ENCODE assay signal across 15 cellular contexts in genomic region chr2:237718277-237718634, GRCh38.
DNase-seq lines count a peak whose midpoint lies in the region; ATAC-seq, FAIRE-seq and TF ChIP-seq lines count a peak whose summit lies in the region.
"Had no signal": no experiment of that assay in that cellular context is flagged by ENCODE, and none has a peak within 500 bp of the region (broad histone marks: within the 10 kb centered on the region; RNA-seq: fewer than 3 reads in every experiment).

No MANE protein-coding gene starts in this region.

- no peaks in the 10 kb centered on the region for H3K23me2 ChIP-seq in H9 (ENCODE audit: insufficient read length, low read depth, low read length, poor library complexity, severe bottlenecking)

- H4K91ac ChIP-seq in H9 (ENCODE audit: insufficient read length, low read depth, low read length): no peak overlapping the region

- H3K56ac ChIP-seq in H9 (ENCODE audit: insufficient read length, low read depth, low read length): no peak overlapping the region

- no peak overlapping the region for H2AK5ac ChIP-seq in H9 (ENCODE audit: insufficient read length, low read length)

- no peak overlapping the region for H3K4me3 ChIP-seq in keratinocyte (ENCODE audit: control insufficient read depth in 2 of 3, extremely low read depth in 1 of 3, insufficient read depth in 2 of 3, low read depth in 1 of 3, low read length in 3 of 3)
- H3K4me3 ChIP-seq in gastrocnemius medialis: no peak overlapping the region
- H3K4me3 ChIP-seq in upper lobe of right lung: no peak overlapping the region
- no peak overlapping the region for H3K4me3 ChIP-seq in foreskin fibroblast (ENCODE audit: low read depth in 1 of 2, low read length in 2 of 2)
- H3K4me3 ChIP-seq: HAP-1 had no signal

- H3K79me2 ChIP-seq in H9 (ENCODE audit: insufficient read depth, low read length) (no peaks in the 10 kb centered on the region; the same call in 1 of the 2 replicates), keratinocyte (ENCODE audit: control insufficient read depth, insufficient read depth, low read length) (peaks cover 82% of the 10 kb centered on the region)

- H3K23ac ChIP-seq in H9 (ENCODE audit: insufficient read length, low read depth, low read length): no peak overlapping the region

- peak overlapping the region; percentile 1 to 7 (median 6); a peak in 3 of 7 replicates for H3K27ac Mint-ChIP-seq in H9
- peak overlapping the region; percentile 18 for H3K27ac Mint-ChIP-seq in activated CD4-positive, alpha-beta memory T cell treated with anti-CD3 and anti-CD28 coated beads, Interleukin-2, amount 10 ng/mL, durations not matched to agents 7 days and 5 days
- H3K27ac Mint-ChIP-seq: activated T-helper 2 cell treated with anti-CD3 and anti-CD28 coated beads, Interferon-gamma antibody, Interleukin-2, Interleukin-4, amounts not matched to agents 10 μg/mL and 5 μg/mL and 100 μg/mL, durations not matched to agents 14 hours and 24 hours and 36 hours; CD4-positive, alpha-beta T cell had no signal

- H3K4me1 Mint-ChIP-seq in H9: peaks cover 17 to 23% of the 10 kb centered on the region in 2 experiments
- H3K4me1 Mint-ChIP-seq in activated CD4-positive, alpha-beta memory T cell treated with anti-CD3 and anti-CD28 coated beads, Interleukin-2, amount 10 ng/mL, durations not matched to agents 7 days and 5 days: peaks cover 36% of the 10 kb centered on the region

- H2BK20ac ChIP-seq in H9 (ENCODE audit: low read depth, low read length, poor library complexity, severe bottlenecking): no peak overlapping the region

- H3K4ac ChIP-seq in H9 (ENCODE audit: low read depth, low read length): no peak overlapping the region

- no peak for ATAC-seq in gastrocnemius medialis
- ATAC-seq in upper lobe of right lung: no peak

- intact Hi-C loops in gastrocnemius medialis (cut with DNase I; ENCODE audit: low total_unique reads): no loop called here
- intact Hi-C loops in upper lobe of right lung (cut with DNase I): no loop called here

- H4K20me1 ChIP-seq in H9 (ENCODE audit: control insufficient read depth, insufficient read depth, insufficient read length): no peaks in the 10 kb centered on the region
- peaks cover 19% of the 10 kb centered on the region for H4K20me1 ChIP-seq in keratinocyte (ENCODE audit: control insufficient read depth, extremely low read depth, insufficient read depth, low read length)

- H3K4me2 ChIP-seq in H9 (ENCODE audit: insufficient read depth, insufficient read length, low read length): no peak overlapping the region
- H3K4me2 ChIP-seq in keratinocyte (ENCODE audit: control insufficient read depth, extremely low read depth, insufficient read depth, low read depth, low read length): no peak overlapping the region

- H3K4me1 ChIP-seq in H9 (ENCODE audit: insufficient read depth, low read length): peaks cover 8% of the 10 kb centered on the region; the same call in 1 of the 2 replicates
- peaks cover 67% of the 10 kb centered on the region for H3K4me1 ChIP-seq in keratinocyte (ENCODE audit: control insufficient read depth, extremely low read depth, insufficient read depth, low read length)
- H3K4me1 ChIP-seq in gastrocnemius medialis: peaks cover 76 to 80% of the 10 kb centered on the region in 2 donors
- H3K4me1 ChIP-seq in upper lobe of right lung: peaks cover 29% of the 10 kb centered on the region
- H3K4me1 ChIP-seq: HAP-1 had no signal

- H3K9ac ChIP-seq in H9 (ENCODE audit: extremely low read depth, insufficient read length, low read length) (no peak overlapping the region), keratinocyte (ENCODE audit: control insufficient read depth, extremely low read depth, insufficient read depth, low read length) (peak overlapping the region; percentile 48)

- no peaks in the 10 kb centered on the region for H3K9me3 Mint-ChIP-seq in H9
- H3K9me3 Mint-ChIP-seq in activated CD4-positive, alpha-beta memory T cell treated with anti-CD3 and anti-CD28 coated beads, Interleukin-2, amount 10 ng/mL, durations not matched to agents 7 days and 5 days: no peaks in the 10 kb centered on the region
- H3K9me3 Mint-ChIP-seq: activated T-helper 2 cell treated with anti-CD3 and anti-CD28 coated beads, Interferon-gamma antibody, Interleukin-2, Interleukin-4, amounts not matched to agents 10 μg/mL and 5 μg/mL and 100 μg/mL, durations not matched to agents 14 hours and 24 hours and 36 hours; brain; CD4-positive, alpha-beta T cell had no signal

- no peak overlapping the region for H3K14ac ChIP-seq in H9 (ENCODE audit: insufficient read depth, low read length)

- no peak for TF ChIP-seq CTCF in H9 (conservative IDR thresholded peaks at IDR 0.05)
- TF ChIP-seq CTCF in keratinocyte (optimal IDR thresholded peaks at IDR 0.05 in 1 of 3, IDR thresholded peaks at IDR 0.05 in 1 of 3, conservative IDR thresholded peaks at IDR 0.05 in 1 of 3; ENCODE audit: extremely low read depth in 1 of 3, insufficient read depth in 2 of 3, low read length in 3 of 3): no peak
- TF ChIP-seq CTCF in gastrocnemius medialis (IDR thresholded peaks at IDR 0.05 in 4 of 5, conservative IDR thresholded peaks at IDR 0.05 in 1 of 5): no peak
- TF ChIP-seq CTCF in D721Med (IDR thresholded peaks at IDR 0.05; ENCODE audit: insufficient read depth, missing control alignments): no peak
- TF ChIP-seq CTCF in upper lobe of right lung (IDR thresholded peaks at IDR 0.05): no peak
- TF ChIP-seq CTCF in foreskin fibroblast (IDR thresholded peaks at IDR 0.05; ENCODE audit: low read depth, low read length): no peak

- no peak overlapping the region for H3K18ac ChIP-seq in H9 (ENCODE audit: insufficient read length, low read depth, low read length)

- dilution Hi-C loops in keratinocyte (cut with MboI; ENCODE audit: extremely low pct_ligation_motif_present, low sequenced_read_pairs): no loop called here

- in situ Hi-C loops in gastrocnemius medialis (cut with MboI; ENCODE audit: low sequenced_read_pairs in 4 of 4): no loop called here

- no peak overlapping the region for H3T11ph ChIP-seq in H9 (ENCODE audit: low read length)

- no CpG with 5 or more reads among the region's 9 CpGs for WGBS in H9 (ENCODE audit: extremely low coverage, insufficient read length, low lambda C conversion rate)

- H2BK120ac ChIP-seq in H9 (ENCODE audit: low read depth, low read length, poor library complexity, severe bottlenecking): no peak overlapping the region

- no peak for FAIRE-seq in keratinocyte (lab: Jason Lieb, UNC)
- no peak for FAIRE-seq in D721Med (lab: Jason Lieb, UNC)

- no peaks in the 10 kb centered on the region for H3K27me3 Mint-ChIP-seq in H9 (ENCODE audit: low read depth)
- H3K27me3 Mint-ChIP-seq in activated CD4-positive, alpha-beta memory T cell treated with anti-CD3 and anti-CD28 coated beads, Interleukin-2, amount 10 ng/mL, durations not matched to agents 7 days and 5 days: no peaks in the 10 kb centered on the region
- H3K27me3 Mint-ChIP-seq: CD4-positive, alpha-beta T cell had no signal

- H2BK5ac ChIP-seq in H9 (ENCODE audit: insufficient read length, low read length): no peak overlapping the region

- H3K9me1 ChIP-seq in keratinocyte (ENCODE audit: control insufficient read depth, extremely low read depth, insufficient read depth, low read length): peaks cover 6% of the 10 kb centered on the region

- POLR2A ChIA-PET in activated CD4-positive, alpha-beta memory T cell treated with anti-CD3 and anti-CD28 coated beads, Interleukin-2, amount 10 ng/mL, durations not matched to agents 7 days and 5 days (lab: Charles Lee): no interaction called here

- H3K36me3 ChIP-seq in keratinocyte (ENCODE audit: control insufficient read depth in 2 of 2, extremely low read depth in 1 of 2, insufficient read depth in 2 of 2, low read length in 2 of 2) (peaks cover 10 to 29% of the 10 kb centered on the region in 2 experiments), gastrocnemius medialis (no peaks in the 10 kb centered on the region), upper lobe of right lung (peaks cover 26% of the 10 kb centered on the region)
- H3K36me3 ChIP-seq: HAP-1 had no signal

- H3K27ac ChIP-seq in H9 (ENCODE audit: insufficient read length, low read depth, low read length) (no peak overlapping the region), keratinocyte (ENCODE audit: control insufficient read depth, insufficient read depth, low read length) (peak overlapping the region; percentile 70), gastrocnemius medialis (peak overlapping the region; percentile 78 to 91 (median 82)), upper lobe of right lung (no peak overlapping the region)

- no peak overlapping the region for H4K8ac ChIP-seq in H9 (replicated peaks; ENCODE audit: insufficient read length, low read depth, low read length)

- H3K27me3 ChIP-seq in H9 (ENCODE audit: insufficient read depth, low read length) (no peaks in the 10 kb centered on the region), keratinocyte (ENCODE audit: control insufficient read depth, extremely low read depth, insufficient read depth, low read length) (no peaks in the 10 kb centered on the region), gastrocnemius medialis (no peaks in the 10 kb centered on the region), upper lobe of right lung (no peaks in the 10 kb centered on the region)

- no peak overlapping the region for H2BK12ac ChIP-seq in H9 (ENCODE audit: insufficient read length, low read depth, low read length)

- CTCF ChIA-PET in activated CD4-positive, alpha-beta memory T cell treated with anti-CD3 and anti-CD28 coated beads, Interleukin-2, amount 10 ng/mL, durations not matched to agents 7 days and 5 days (lab: Charles Lee): interaction anchor here (3.2 kb wide), 1 partner anchor 45 kb away, joined by 12 read pairs; no protein-coding TSS in a partner anchor

- no peak for DNase-seq in H9
- DNase-seq in activated CD4-positive, alpha-beta memory T cell treated with anti-CD3 and anti-CD28 coated beads, Interleukin-2, amount 10 ng/mL, durations not matched to agents 7 days and 5 days: no peak
- DNase-seq in keratinocyte (ENCODE audit: low read depth, low spot score): no peak
- DNase-seq in gastrocnemius medialis: no peak
- no peak for DNase-seq in D721Med (ENCODE audit: insufficient read length, low spot score)
- DNase-seq in upper lobe of right lung: no peak
- no peak for DNase-seq in foreskin fibroblast
- DNase-seq in stimulated activated CD4-positive, alpha-beta T cell treated with anti-CD3 and anti-CD28 coated beads, Interleukin-4, amount 100 ng/mL, for 4 hours: no peak
- DNase-seq: CD4-positive, alpha-beta T cell; effector CD4-positive, alpha-beta T cell; mesendoderm; T-helper 1 cell had no signal

- H4K5ac ChIP-seq in H9 (ENCODE audit: insufficient read length, low read depth, low read length): no peak overlapping the region

- H3K9me3 ChIP-seq in H9 (ENCODE audit: control insufficient read depth, low read depth, low read length) (no peaks in the 10 kb centered on the region), keratinocyte (ENCODE audit: control insufficient read depth, low read depth, low read length) (no peaks in the 10 kb centered on the region), gastrocnemius medialis (no peaks in the 10 kb centered on the region), upper lobe of right lung (no peaks in the 10 kb centered on the region)
- H3K9me3 ChIP-seq: HAP-1 had no signal

- H3K36me3 Mint-ChIP-seq in H9 (ENCODE audit: insufficient read depth in 1 of 3, low read depth in 3 of 3): no peaks in the 10 kb centered on the region; a peak in 2 of 7 replicates
- H3K36me3 Mint-ChIP-seq in activated CD4-positive, alpha-beta memory T cell treated with anti-CD3 and anti-CD28 coated beads, Interleukin-2, amount 10 ng/mL, durations not matched to agents 7 days and 5 days (ENCODE audit: low read depth): peaks cover 43% of the 10 kb centered on the region

- no peak for TF ChIP-seq POLR2A in gastrocnemius medialis (IDR thresholded peaks at IDR 0.05)

- no peak overlapping the region for H3K4me3 Mint-ChIP-seq in H9
- no peak overlapping the region for H3K4me3 Mint-ChIP-seq in activated CD4-positive, alpha-beta memory T cell treated with anti-CD3 and anti-CD28 coated beads, Interleukin-2, amount 10 ng/mL, durations not matched to agents 7 days and 5 days
- H3K4me3 Mint-ChIP-seq: brain; CD4-positive, alpha-beta T cell had no signal

- H2AFZ ChIP-seq in H9 (ENCODE audit: low read length) (no peak overlapping the region), keratinocyte (ENCODE audit: control insufficient read depth, low read length) (no peak overlapping the region)

- no peak overlapping the region for H2BK15ac ChIP-seq in H9 (ENCODE audit: low read depth, low read length)

- H3K79me1 ChIP-seq in H9 (ENCODE audit: insufficient read depth, low read depth, low read length, poor library complexity, severe bottlenecking): no peaks in the 10 kb centered on the region

Comparison
In these comparisons a context has a peak if more than half of its experiments do, and no peak if none do; other contexts are left out.
1. H3K27ac ChIP-seq: peak in keratinocyte (single experiment) and gastrocnemius medialis (4 of 4); none in H9 (single experiment) and upper lobe of right lung (single experiment).